ENCODE assay signal across 1 cellular context in genomic region chr21:29647353-29647781, GRCh38.
TF ChIP-seq lines count a peak whose summit lies in the region.

No MANE protein-coding gene starts in this region.

TF ChIP-seq in K562, 482 proteins besides CTCF, POLR2A, EP300 and RAD21 (continued from another document and continues in another):
- TF ChIP-seq ATF6 (CRISPR knock-in tag; IDR thresholded peaks at IDR 0.05) (no peak), SPI1 (IDR thresholded peaks at IDR 0.05; ENCODE audit: borderline replicate concordance, low read depth, low read length) (peak; percentile 47; the same call in 1 of the 2 replicates), KDM1A (IDR thresholded peaks at IDR 0.05) (peak; percentile 73 to 81; a peak in 3 of 4 replicates), SRSF7 (optimal IDR thresholded peaks at IDR 0.05; ENCODE audit: low read depth, low read length) (no peak), SP2 (IDR thresholded peaks at IDR 0.05; ENCODE audit: extremely low read depth, low read depth, low read length, poor library complexity, severe bottlenecking) (no peak), ZFP1 (CRISPR knock-in tag; IDR thresholded peaks at IDR 0.05) (no peak), ILK (tag; IDR thresholded peaks at IDR 0.05; ENCODE audit: borderline replicate concordance, low read depth) (no peak), TRIM28 (IDR thresholded peaks at IDR 0.05) (0 out of 2 replicates have a peak, but pooled peaks have one; percentile 28), ZFP36 (IDR thresholded peaks at IDR 0.05; ENCODE audit: low read depth, low read length, partially characterized antibody) (no peak), RBM14 (IDR thresholded peaks at IDR 0.05; ENCODE audit: borderline replicate concordance, insufficient read depth, low read depth, low read length) (no peak), CBFA2T3 (IDR thresholded peaks at IDR 0.05) (no peak), ZNF561 (CRISPR knock-in tag; conservative IDR thresholded peaks at IDR 0.05) (no peak), MECOM (CRISPR knock-in tag; IDR thresholded peaks at IDR 0.05) (no peak), SMARCC2 (IDR thresholded peaks at IDR 0.05; ENCODE audit: low read depth) (peak; percentile 60; the same call in 1 of the 2 replicates), SLC30A9 (CRISPR knock-in tag; IDR thresholded peaks at IDR 0.05) (no peak), E2F6 (IDR thresholded peaks at IDR 0.05; ENCODE audit: borderline replicate concordance in 1 of 2, extremely low read depth in 1 of 2, insufficient read depth in 1 of 2, insufficient read length in 1 of 2, low read depth in 1 of 2, low read length in 1 of 2, poor library complexity in 1 of 2, severe bottlenecking in 1 of 2) (no peak), COPS2 (conservative IDR thresholded peaks at IDR 0.05) (no peak), TAL1 (IDR thresholded peaks at IDR 0.05) (peak; percentile 79), NFXL1 (CRISPR knock-in tag; IDR thresholded peaks at IDR 0.05) (no peak), SRSF9 (IDR thresholded peaks at IDR 0.05; ENCODE audit: borderline replicate concordance, low read depth, low read length) (no peak), GTF3C2 (IDR thresholded peaks at IDR 0.05; ENCODE audit: borderline replicate concordance, extremely low read depth, insufficient read length) (no peak), ZNF77 (CRISPR knock-in tag; IDR thresholded peaks at IDR 0.05) (no peak), ZNF277 (CRISPR knock-in tag; IDR thresholded peaks at IDR 0.05; ENCODE audit: borderline replicate concordance) (no peak), HSF4 (CRISPR knock-in tag; IDR thresholded peaks at IDR 0.05; ENCODE audit: borderline replicate concordance) (peak; percentile 57; the same call in 1 of the 2 replicates), JUND (IDR thresholded peaks at IDR 0.05; ENCODE audit: borderline replicate concordance, low read depth, low read length) (peak; percentile 93), JUND (tag; IDR thresholded peaks at IDR 0.05; ENCODE audit: borderline replicate concordance, low read depth, low read length) (peak; percentile 95; the same call in 2 of the 3 replicates), PHTF2 (CRISPR knock-in tag; IDR thresholded peaks at IDR 0.05) (no peak), FOXJ3 (CRISPR knock-in tag; IDR thresholded peaks at IDR 0.05) (peak; percentile 85), MTA3 (IDR thresholded peaks at IDR 0.05; ENCODE audit: borderline replicate concordance) (peak; percentile 96), EGR1 (conservative IDR thresholded peaks at IDR 0.05) (no peak), SRSF3 (IDR thresholded peaks at IDR 0.05; ENCODE audit: insufficient read depth, low read length) (no peak), ZNF239 (CRISPR knock-in tag; IDR thresholded peaks at IDR 0.05) (peak; percentile 71), ZNF699 (CRISPR knock-in tag; IDR thresholded peaks at IDR 0.05; ENCODE audit: insufficient replicate concordance) (no peak)
- TF ChIP-seq, protein P1, sequence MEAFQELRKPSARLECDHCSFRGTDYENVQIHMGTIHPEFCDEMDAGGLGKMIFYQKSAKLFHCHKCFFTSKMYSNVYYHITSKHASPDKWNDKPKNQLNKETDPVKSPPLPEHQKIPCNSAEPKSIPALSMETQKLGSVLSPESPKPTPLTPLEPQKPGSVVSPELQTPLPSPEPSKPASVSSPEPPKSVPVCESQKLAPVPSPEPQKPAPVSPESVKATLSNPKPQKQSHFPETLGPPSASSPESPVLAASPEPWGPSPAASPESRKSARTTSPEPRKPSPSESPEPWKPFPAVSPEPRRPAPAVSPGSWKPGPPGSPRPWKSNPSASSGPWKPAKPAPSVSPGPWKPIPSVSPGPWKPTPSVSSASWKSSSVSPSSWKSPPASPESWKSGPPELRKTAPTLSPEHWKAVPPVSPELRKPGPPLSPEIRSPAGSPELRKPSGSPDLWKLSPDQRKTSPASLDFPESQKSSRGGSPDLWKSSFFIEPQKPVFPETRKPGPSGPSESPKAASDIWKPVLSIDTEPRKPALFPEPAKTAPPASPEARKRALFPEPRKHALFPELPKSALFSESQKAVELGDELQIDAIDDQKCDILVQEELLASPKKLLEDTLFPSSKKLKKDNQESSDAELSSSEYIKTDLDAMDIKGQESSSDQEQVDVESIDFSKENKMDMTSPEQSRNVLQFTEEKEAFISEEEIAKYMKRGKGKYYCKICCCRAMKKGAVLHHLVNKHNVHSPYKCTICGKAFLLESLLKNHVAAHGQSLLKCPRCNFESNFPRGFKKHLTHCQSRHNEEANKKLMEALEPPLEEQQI (IDR thresholded peaks at IDR 0.05): no peak; the same call in 1 of the 2 replicates
- TF ChIP-seq, protein P2, sequence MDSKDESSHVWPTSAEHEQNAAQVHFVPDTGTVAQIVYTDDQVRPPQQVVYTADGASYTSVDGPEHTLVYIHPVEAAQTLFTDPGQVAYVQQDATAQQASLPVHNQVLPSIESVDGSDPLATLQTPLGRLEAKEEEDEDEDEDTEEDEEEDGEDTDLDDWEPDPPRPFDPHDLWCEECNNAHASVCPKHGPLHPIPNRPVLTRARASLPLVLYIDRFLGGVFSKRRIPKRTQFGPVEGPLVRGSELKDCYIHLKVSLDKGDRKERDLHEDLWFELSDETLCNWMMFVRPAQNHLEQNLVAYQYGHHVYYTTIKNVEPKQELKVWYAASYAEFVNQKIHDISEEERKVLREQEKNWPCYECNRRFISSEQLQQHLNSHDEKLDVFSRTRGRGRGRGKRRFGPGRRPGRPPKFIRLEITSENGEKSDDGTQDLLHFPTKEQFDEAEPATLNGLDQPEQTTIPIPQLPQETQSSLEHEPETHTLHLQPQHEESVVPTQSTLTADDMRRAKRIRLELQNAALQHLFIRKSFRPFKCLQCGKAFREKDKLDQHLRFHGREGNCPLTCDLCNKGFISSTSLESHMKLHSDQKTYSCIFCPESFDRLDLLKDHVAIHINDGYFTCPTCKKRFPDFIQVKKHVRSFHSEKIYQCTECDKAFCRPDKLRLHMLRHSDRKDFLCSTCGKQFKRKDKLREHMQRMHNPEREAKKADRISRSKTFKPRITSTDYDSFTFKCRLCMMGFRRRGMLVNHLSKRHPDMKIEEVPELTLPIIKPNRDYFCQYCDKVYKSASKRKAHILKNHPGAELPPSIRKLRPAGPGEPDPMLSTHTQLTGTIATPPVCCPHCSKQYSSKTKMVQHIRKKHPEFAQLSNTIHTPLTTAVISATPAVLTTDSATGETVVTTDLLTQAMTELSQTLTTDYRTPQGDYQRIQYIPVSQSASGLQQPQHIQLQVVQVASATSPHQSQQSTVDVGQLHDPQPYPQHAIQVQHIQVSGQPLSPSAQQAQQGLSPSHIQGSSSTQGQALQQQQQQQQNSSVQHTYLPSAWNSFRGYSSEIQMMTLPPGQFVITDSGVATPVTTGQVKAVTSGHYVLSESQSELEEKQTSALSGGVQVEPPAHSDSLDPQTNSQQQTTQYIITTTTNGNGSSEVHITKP (IDR thresholded peaks at IDR 0.05; ENCODE audit: partially characterized antibody): no peak
- TF ChIP-seq, protein P3, sequence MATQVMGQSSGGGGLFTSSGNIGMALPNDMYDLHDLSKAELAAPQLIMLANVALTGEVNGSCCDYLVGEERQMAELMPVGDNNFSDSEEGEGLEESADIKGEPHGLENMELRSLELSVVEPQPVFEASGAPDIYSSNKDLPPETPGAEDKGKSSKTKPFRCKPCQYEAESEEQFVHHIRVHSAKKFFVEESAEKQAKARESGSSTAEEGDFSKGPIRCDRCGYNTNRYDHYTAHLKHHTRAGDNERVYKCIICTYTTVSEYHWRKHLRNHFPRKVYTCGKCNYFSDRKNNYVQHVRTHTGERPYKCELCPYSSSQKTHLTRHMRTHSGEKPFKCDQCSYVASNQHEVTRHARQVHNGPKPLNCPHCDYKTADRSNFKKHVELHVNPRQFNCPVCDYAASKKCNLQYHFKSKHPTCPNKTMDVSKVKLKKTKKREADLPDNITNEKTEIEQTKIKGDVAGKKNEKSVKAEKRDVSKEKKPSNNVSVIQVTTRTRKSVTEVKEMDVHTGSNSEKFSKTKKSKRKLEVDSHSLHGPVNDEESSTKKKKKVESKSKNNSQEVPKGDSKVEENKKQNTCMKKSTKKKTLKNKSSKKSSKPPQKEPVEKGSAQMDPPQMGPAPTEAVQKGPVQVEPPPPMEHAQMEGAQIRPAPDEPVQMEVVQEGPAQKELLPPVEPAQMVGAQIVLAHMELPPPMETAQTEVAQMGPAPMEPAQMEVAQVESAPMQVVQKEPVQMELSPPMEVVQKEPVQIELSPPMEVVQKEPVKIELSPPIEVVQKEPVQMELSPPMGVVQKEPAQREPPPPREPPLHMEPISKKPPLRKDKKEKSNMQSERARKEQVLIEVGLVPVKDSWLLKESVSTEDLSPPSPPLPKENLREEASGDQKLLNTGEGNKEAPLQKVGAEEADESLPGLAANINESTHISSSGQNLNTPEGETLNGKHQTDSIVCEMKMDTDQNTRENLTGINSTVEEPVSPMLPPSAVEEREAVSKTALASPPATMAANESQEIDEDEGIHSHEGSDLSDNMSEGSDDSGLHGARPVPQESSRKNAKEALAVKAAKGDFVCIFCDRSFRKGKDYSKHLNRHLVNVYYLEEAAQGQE (CRISPR knock-in tag; IDR thresholded peaks at IDR 0.05; ENCODE audit: low read depth): no peak
- TF ChIP-seq, protein P4, sequence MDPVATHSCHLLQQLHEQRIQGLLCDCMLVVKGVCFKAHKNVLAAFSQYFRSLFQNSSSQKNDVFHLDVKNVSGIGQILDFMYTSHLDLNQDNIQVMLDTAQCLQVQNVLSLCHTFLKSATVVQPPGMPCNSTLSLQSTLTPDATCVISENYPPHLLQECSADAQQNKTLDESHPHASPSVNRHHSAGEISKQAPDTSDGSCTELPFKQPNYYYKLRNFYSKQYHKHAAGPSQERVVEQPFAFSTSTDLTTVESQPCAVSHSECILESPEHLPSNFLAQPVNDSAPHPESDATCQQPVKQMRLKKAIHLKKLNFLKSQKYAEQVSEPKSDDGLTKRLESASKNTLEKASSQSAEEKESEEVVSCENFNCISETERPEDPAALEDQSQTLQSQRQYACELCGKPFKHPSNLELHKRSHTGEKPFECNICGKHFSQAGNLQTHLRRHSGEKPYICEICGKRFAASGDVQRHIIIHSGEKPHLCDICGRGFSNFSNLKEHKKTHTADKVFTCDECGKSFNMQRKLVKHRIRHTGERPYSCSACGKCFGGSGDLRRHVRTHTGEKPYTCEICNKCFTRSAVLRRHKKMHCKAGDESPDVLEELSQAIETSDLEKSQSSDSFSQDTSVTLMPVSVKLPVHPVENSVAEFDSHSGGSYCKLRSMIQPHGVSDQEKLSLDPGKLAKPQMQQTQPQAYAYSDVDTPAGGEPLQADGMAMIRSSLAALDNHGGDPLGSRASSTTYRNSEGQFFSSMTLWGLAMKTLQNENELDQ (CRISPR knock-in tag; IDR thresholded peaks at IDR 0.05; ENCODE audit: borderline replicate concordance): no peak
